6 cellular contexts compared by ENCODE assay signal in the genomic region with DNA sequence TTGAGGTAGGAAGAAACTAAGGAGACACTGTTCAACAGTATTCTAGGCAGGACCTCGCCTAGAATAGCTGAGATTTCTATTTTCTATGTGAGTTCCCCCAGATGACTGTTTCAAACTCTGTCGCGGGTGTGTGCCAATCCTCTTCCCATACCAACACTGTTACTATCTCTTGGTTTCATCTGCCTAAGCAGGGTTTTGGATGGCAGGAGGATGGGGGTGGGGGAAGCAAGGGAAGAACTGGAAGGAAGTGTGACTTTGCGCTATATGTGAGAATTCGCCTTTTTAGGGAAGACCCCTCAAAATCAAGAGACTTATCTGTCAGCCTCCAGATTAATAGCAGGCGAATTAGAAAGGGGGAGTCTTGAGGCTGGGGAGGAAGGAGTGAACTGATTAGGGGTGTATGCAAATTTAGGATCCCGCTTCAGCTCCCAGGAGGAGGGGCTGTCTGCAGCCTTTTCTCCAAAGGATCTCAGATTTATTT. TPM values are rescaled to one million over a fixed set of nuclear protein-coding genes. Genes with fewer than 3 reads are reported as not detected.
DNase-seq lines count a peak whose midpoint lies in the region; ATAC-seq and TF ChIP-seq lines count a peak whose summit lies in the region.

No MANE protein-coding gene starts in this region.

- ATAC-seq in HG02678 (IDR thresholded peaks at IDR 0.05; ENCODE audit: unreplicated experiment) (peak; percentile 2), HG03175 (IDR thresholded peaks at IDR 0.05; ENCODE audit: unreplicated experiment) (no peak)

- 0 out of 2 replicates have a peak, but pooled peaks cover 3% of the 10 kb centered on the region for H3K36me3 ChIP-seq in ACC112 (ENCODE audit: insufficient read depth, low read length)
- peaks cover 0 to 8% of the 10 kb centered on the region in 2 donors for H3K36me3 ChIP-seq in adrenal gland (replicated peaks in 1 of 2)
- peaks cover 0 to 21% of the 10 kb centered on the region in 2 donors for H3K36me3 ChIP-seq in muscle layer of duodenum (ENCODE audit: control insufficient read depth in 1 of 2, insufficient read depth in 2 of 2, low read length in 2 of 2)

- TF ChIP-seq POLR2A in adrenal gland (IDR thresholded peaks at IDR 0.05), result no peak

- H3K9me3 ChIP-seq in adrenal gland (replicated peaks in 1 of 3) (no peaks in the 10 kb centered on the region), muscle layer of duodenum (ENCODE audit: control insufficient read depth in 1 of 2, low read length in 2 of 2) (no peaks in the 10 kb centered on the region)

- H3K4me3 ChIP-seq in ACC112 (ENCODE audit: low read depth, low read length), result peak overlapping the region; percentile 90
- H3K4me3 ChIP-seq in adrenal gland, result peak overlapping the region in 2 of 4 donors; percentile 66 to 77
- H3K4me3 ChIP-seq in muscle layer of duodenum (ENCODE audit: low read depth in 1 of 2, low read length in 2 of 2), result peak overlapping the region; percentile 64 to 66

- peaks cover 37% of the 10 kb centered on the region for H3K79me2 ChIP-seq in ACC112 (ENCODE audit: control insufficient read depth, insufficient read depth, low read length, unreplicated experiment)

- no peak for TF ChIP-seq CTCF in adrenal gland (IDR thresholded peaks at IDR 0.05)

- DNase-seq in adrenal gland, result peak in 2 of 7 donors; percentile 21 to 28
- no peak for DNase-seq in SW 1271 (lab: John Stamatoyannopoulos, UW)

- H2AFZ ChIP-seq in ACC112 (ENCODE audit: low read length, unreplicated experiment), result peak overlapping the region; percentile 85

- H3K27me3 ChIP-seq in ACC112 (ENCODE audit: insufficient read depth, low read length) (no peaks in the 10 kb centered on the region), adrenal gland (no peaks in the 10 kb centered on the region), muscle layer of duodenum (ENCODE audit: low read depth, low read length) (no peaks in the 10 kb centered on the region)

- WGBS in adrenal gland, 4 donors, result 29 to 39% (median 35%) methylated on average over 7 of the region's 7 CpGs

- intact Hi-C loops in adrenal gland (cut with DNase I), result loop anchor here in 1 of 2 donors (10.0 kb wide), 1 partner anchor 45 kb away; no protein-coding TSS in a partner anchor

- H3K27ac ChIP-seq in ACC112 (ENCODE audit: low read depth, low read length) (peak overlapping the region; percentile 92), adrenal gland (peak overlapping the region; percentile 48 to 92 (median 81)), muscle layer of duodenum (ENCODE audit: low read length) (peak overlapping the region; percentile 91)

- H3K4me1 ChIP-seq in ACC112 (ENCODE audit: control insufficient read depth, insufficient read depth, low read length, unreplicated experiment), result peaks cover 14% of the 10 kb centered on the region
- H3K4me1 ChIP-seq in adrenal gland (replicated peaks in 1 of 2), result peaks cover 25 to 35% of the 10 kb centered on the region in 2 donors
- H3K4me1 ChIP-seq in muscle layer of duodenum (ENCODE audit: control insufficient read depth in 1 of 2, insufficient read depth in 2 of 2, low read length in 2 of 2), result peaks cover 11 to 26% of the 10 kb centered on the region in 2 donors

RNA-seq across cellular contexts. Expression of gene G6PC3, which starts 0.5 kb away (rescaled TPM):
- 100 to 1,000 TPM in 2 of 8 donors, 10 to 100 TPM in 6; 51.2 to 114 (median 80.9) TPM for total RNA-seq in adrenal gland
- 100 to 1,000 TPM in 2 of 3 donors, 10 to 100 TPM in 1; 95.0 to 254 (median 207) TPM for polyA plus RNA-seq in adrenal gland

RNA-seq across cellular contexts. Expression of gene LSM12, which starts 3.5 kb away (rescaled TPM):
- total RNA-seq in adrenal gland, result 10 to 100 TPM; 19.8 to 53.0 (median 40.0) TPM
- 10 to 100 TPM; 28.9 to 54.7 (median 37.0) TPM for polyA plus RNA-seq in adrenal gland

RNA-seq across cellular contexts. Expression of gene HDAC5, which starts 53.4 kb away (rescaled TPM):
- 100 to 1,000 TPM in 3 of 8 donors, 10 to 100 TPM in 5; 15.1 to 144 (median 73.0) TPM for total RNA-seq in adrenal gland
- 100 to 1,000 TPM in 1 of 3 donors, 10 to 100 TPM in 1, 1 to 10 TPM in 1; 4.8 to 102 (median 83.0) TPM for polyA plus RNA-seq in adrenal gland

RNA-seq across cellular contexts. Expression of gene TMEM101, which starts 55.3 kb away (rescaled TPM):
- 10 to 100 TPM; 20.4 to 51.9 (median 34.7) TPM for total RNA-seq in adrenal gland
- 10 to 100 TPM; 12.4 to 19.1 (median 12.7) TPM for polyA plus RNA-seq in adrenal gland
